In genomic region chr17:4739122-4740024, GRCh38 we compare ENCODE assay signal across 8 cellular contexts. TPM values are rescaled to one million over a fixed set of nuclear protein-coding genes. Genes with fewer than 3 reads are reported as not detected.
DNase-seq lines count a peak whose midpoint lies in the region; ATAC-seq, FAIRE-seq and TF ChIP-seq lines count a peak whose summit lies in the region.

Gene CXCL16 (minus strand): TSS chr17:4739928. CDS start chr17:4739339, 589 bp downstream.
Gene ZMYND15 (plus strand): TSS chr17:4739833. CDS start chr17:4740549, 716 bp downstream.

- WGBS in H1 (ENCODE audit: extremely low coverage in 1 of 2, insufficient coverage in 1 of 2, insufficient read length in 1 of 2, insufficient replicate concordance in 2 of 2, low coverage in 1 of 2, low lambda C conversion rate in 2 of 2, missing lambda C conversion rate in 1 of 2), 2 experiments: 2% methylated on average over 60 of the region's 100 CpGs; no CpG with 5 or more reads in 1 of the 2 experiments
- WGBS in mesendoderm (ENCODE audit: extremely low coverage, insufficient coverage, low lambda C conversion rate): no CpG with 5 or more reads among the region's 100 CpGs

- H3K27me3 ChIP-seq in H1 (replicated peaks in 1 of 4; ENCODE audit: control insufficient read depth in 3 of 4, extremely low read depth in 1 of 4, insufficient read depth in 3 of 4, low read length in 3 of 4): peaks cover 29 to 67% (median 47%) of the 10 kb centered on the region in 4 experiments
- H3K27me3 ChIP-seq in mesendoderm (ENCODE audit: insufficient read depth, low read length, poor library complexity): peaks cover 35% of the 10 kb centered on the region

- H3K4ac ChIP-seq in H1 (replicated peaks; ENCODE audit: insufficient read length, low read depth, low read length) (peak within 1 kb of the TSS; percentile 16), mesendoderm (ENCODE audit: low read depth, low read length) (no peak within 1 kb of the TSS)

- H3K4me2 ChIP-seq in H1 (ENCODE audit: insufficient read depth in 1 of 2, low read depth in 2 of 2, low read length in 2 of 2) (peak within 1 kb of the TSS; percentile 72 to 95), mesendoderm (ENCODE audit: low read length) (peak within 1 kb of the TSS; percentile 54)

- no peak within 1 kb of the TSS for H3K14ac ChIP-seq in H1 (ENCODE audit: insufficient read length)

- TF ChIP-seq CTCF in H1 (IDR thresholded peaks at IDR 0.05; ENCODE audit: control extremely low read depth in 1 of 3, insufficient read depth in 1 of 3, low read depth in 1 of 3, low read length in 3 of 3): no peak

- H3K36me3 ChIP-seq in H1 (ENCODE audit: control insufficient read depth in 2 of 4, insufficient read depth in 4 of 4, low read length in 3 of 4): no peaks in the 10 kb centered on the region; a peak in 1 of 8 replicates
- no peaks in the 10 kb centered on the region for H3K36me3 ChIP-seq in mesendoderm (ENCODE audit: control insufficient read depth, insufficient read depth, low read length)

- peak; percentile 89 for ATAC-seq in stimulated activated memory B cell treated with anti-CD40 and anti-IgM and Interleukin-4, amounts not matched to agents 10 μg/mL and 1 μg/mL and 100 μg/mL, for 72 hours

- peaks cover 3% of the 10 kb centered on the region for H3K36me3 Mint-ChIP-seq in activated CD4-positive, alpha-beta memory T cell treated with anti-CD3 and anti-CD28 coated beads, Interleukin-2, amount 10 ng/mL, durations not matched to agents 7 days and 5 days (ENCODE audit: low read depth)
- H3K36me3 Mint-ChIP-seq in stimulated activated memory B cell treated with anti-CD40 and anti-IgM and Interleukin-4, amounts not matched to agents 10 μg/mL and 1 μg/mL and 100 μg/mL, for 72 hours: no peaks in the 10 kb centered on the region

- H3K4me1 ChIP-seq in H1 (replicated peaks in 1 of 4; ENCODE audit: control insufficient read depth in 3 of 4, insufficient read depth in 4 of 4, low read length in 3 of 4): peaks cover 0 to 10% (median 7%) of the 10 kb centered on the region in 4 experiments; a peak in 5 of 7 replicates
- no peaks in the 10 kb centered on the region for H3K4me1 ChIP-seq in mesendoderm (ENCODE audit: control insufficient read depth, low read depth, low read length)

- H2AK5ac ChIP-seq in H1 (ENCODE audit: low read depth, low read length): no peak within 1 kb of the TSS
- no peak within 1 kb of the TSS for H2AK5ac ChIP-seq in mesendoderm (ENCODE audit: low read length)

- H3K9me3 ChIP-seq in H1 (ENCODE audit: insufficient read depth in 2 of 2, low read depth in 1 of 2, low read length in 1 of 2): no peaks in the 10 kb centered on the region; a peak in 1 of 4 replicates

- H3K9ac ChIP-seq in H1 (replicated peaks in 1 of 4; ENCODE audit: extremely low read depth in 1 of 4, low read depth in 3 of 4, low read length in 3 of 4) (peak within 1 kb of the TSS in 3 of 4 experiments; percentile 1 to 69 (median 2); a peak in 2 of 7 replicates), mesendoderm (ENCODE audit: low read length) (peak within 1 kb of the TSS; percentile 54)

- no peaks in the 10 kb centered on the region for H4K20me1 ChIP-seq in H1 (replicated peaks in 1 of 2; ENCODE audit: control insufficient read depth in 1 of 2, insufficient read depth in 2 of 2, low read length in 2 of 2)

- CTCF ChIA-PET in activated CD4-positive, alpha-beta memory T cell treated with anti-CD3 and anti-CD28 coated beads, Interleukin-2, amount 10 ng/mL, durations not matched to agents 7 days and 5 days (lab: Charles Lee): interaction anchor here (1.4 kb wide), 1 partner anchor 8 kb away, joined by 3 read pairs; no protein-coding TSS in a partner anchor
- CTCF ChIA-PET in H1 (lab: Charles Lee; ENCODE audit: partially characterized antibody): no interaction called here

- peak within 1 kb of the TSS; percentile 74 for H3K4me3 Mint-ChIP-seq in activated CD4-positive, alpha-beta memory T cell treated with anti-CD3 and anti-CD28 coated beads, Interleukin-2, amount 10 ng/mL, durations not matched to agents 7 days and 5 days
- peak within 1 kb of the TSS; percentile 84 for H3K4me3 Mint-ChIP-seq in stimulated activated memory B cell treated with anti-CD40 and anti-IgM and Interleukin-4, amounts not matched to agents 10 μg/mL and 1 μg/mL and 100 μg/mL, for 72 hours

- peak within 1 kb of the TSS; percentile 70 for H3K4me3 ChIP-seq in GM08714 (ENCODE audit: low read length)
- peak within 1 kb of the TSS; percentile 49 for H3K4me3 ChIP-seq in Jurkat, Clone E6-1 (ENCODE audit: low read length)
- H3K4me3 ChIP-seq in H1 (ENCODE audit: extremely low read depth in 1 of 4, insufficient read depth in 2 of 4, low read depth in 3 of 4, low read length in 4 of 4): peak within 1 kb of the TSS; percentile 37 to 65 (median 44)
- H3K4me3 ChIP-seq in mesendoderm (ENCODE audit: low read length): peak within 1 kb of the TSS; percentile 15

- TF ChIP-seq EP300 in H1 (IDR thresholded peaks at IDR 0.05; ENCODE audit: borderline replicate concordance in 1 of 2, low read depth in 2 of 2, low read length in 2 of 2): no peak

- no peak for FAIRE-seq in H1 (lab: Jason Lieb, UNC)

- H3K56ac ChIP-seq in H1 (replicated peaks; ENCODE audit: insufficient read length, low read depth, low read length) (no peak within 1 kb of the TSS), mesendoderm (ENCODE audit: low read length) (peak within 1 kb of the TSS; percentile 64)

- H2BK120ac ChIP-seq in H1 (replicated peaks; ENCODE audit: low read depth, low read length) (no peak within 1 kb of the TSS), mesendoderm (ENCODE audit: low read depth, low read length) (no peak within 1 kb of the TSS)

- no peak within 1 kb of the TSS for H2BK20ac ChIP-seq in H1 (ENCODE audit: low read length)

- H3K18ac ChIP-seq in H1 (ENCODE audit: extremely low read depth, low read length) (peak within 1 kb of the TSS; percentile 60), mesendoderm (ENCODE audit: low read length) (no peak within 1 kb of the TSS)

- POLR2A ChIA-PET in activated CD4-positive, alpha-beta memory T cell treated with anti-CD3 and anti-CD28 coated beads, Interleukin-2, amount 10 ng/mL, durations not matched to agents 7 days and 5 days (lab: Charles Lee): interaction anchor here (1.0 to 2.0 kb wide), 3 partner anchors 9 to 57 kb away, joined by 3 to 5 read pairs (median 3); no protein-coding TSS in a partner anchor
- POLR2A ChIA-PET in H1 (lab: Charles Lee; ENCODE audit: partially characterized antibody): no interaction called here

- no peak for TF ChIP-seq POLR2A in H1 (IDR thresholded peaks at IDR 0.05; ENCODE audit: control extremely low read depth in 1 of 2, low read depth in 2 of 2, low read length in 2 of 2)

- no peaks in the 10 kb centered on the region for H3K79me1 ChIP-seq in H1 (ENCODE audit: low read depth, low read length)
- H3K79me1 ChIP-seq in mesendoderm (ENCODE audit: low read length): no peaks in the 10 kb centered on the region

- H2BK5ac ChIP-seq in H1 (ENCODE audit: low read depth, low read length) (no peak within 1 kb of the TSS), mesendoderm (ENCODE audit: low read length) (no peak within 1 kb of the TSS)

- H4K91ac ChIP-seq in H1 (replicated peaks; ENCODE audit: insufficient read length, low read length): no peak within 1 kb of the TSS

- H2BK12ac ChIP-seq in H1 (ENCODE audit: low read depth, low read length): 0 out of 2 replicates have a peak within 1 kb of the TSS, but pooled peaks have one; percentile 27

- H2AFZ ChIP-seq in H1 (ENCODE audit: low read length): peak within 1 kb of the TSS; percentile 85

- H3K79me2 ChIP-seq in H1 (ENCODE audit: control insufficient read depth in 1 of 2, insufficient read depth in 2 of 2, low read length in 2 of 2): no peaks in the 10 kb centered on the region
- H3K79me2 ChIP-seq in mesendoderm (ENCODE audit: control insufficient read depth, insufficient read depth, low read length): no peaks in the 10 kb centered on the region

- no peak within 1 kb of the TSS for H3K27ac ChIP-seq in H1 (ENCODE audit: low read depth, low read length)
- no peak within 1 kb of the TSS for H3K27ac ChIP-seq in mesendoderm (ENCODE audit: low read depth, low read length)

- no peak within 1 kb of the TSS for H4K5ac ChIP-seq in H1 (ENCODE audit: insufficient read length, low read depth, low read length)
- no peak within 1 kb of the TSS for H4K5ac ChIP-seq in mesendoderm (ENCODE audit: low read length)

- H4K8ac ChIP-seq in H1 (ENCODE audit: extremely low read depth, insufficient read depth, low read length) (peak within 1 kb of the TSS; percentile 71), mesendoderm (ENCODE audit: low read depth, low read length) (no peak within 1 kb of the TSS)

- peaks cover 15% of the 10 kb centered on the region; the same call in 1 of the 2 replicates for H3K23me2 ChIP-seq in H1 (ENCODE audit: low read depth, low read length)

- TF ChIP-seq RAD21 in H1 (IDR thresholded peaks at IDR 0.05 in 1 of 2, conservative IDR thresholded peaks at IDR 0.05 in 1 of 2; ENCODE audit: low read depth in 2 of 2, low read length in 2 of 2): no peak

- H3K9me3 Mint-ChIP-seq in activated CD4-positive, alpha-beta memory T cell treated with anti-CD3 and anti-CD28 coated beads, Interleukin-2, amount 10 ng/mL, durations not matched to agents 7 days and 5 days: no peaks in the 10 kb centered on the region
- H3K9me3 Mint-ChIP-seq in stimulated activated memory B cell treated with anti-CD40 and anti-IgM and Interleukin-4, amounts not matched to agents 10 μg/mL and 1 μg/mL and 100 μg/mL, for 72 hours: no peaks in the 10 kb centered on the region

- peaks cover 37% of the 10 kb centered on the region for H3K27me3 Mint-ChIP-seq in activated CD4-positive, alpha-beta memory T cell treated with anti-CD3 and anti-CD28 coated beads, Interleukin-2, amount 10 ng/mL, durations not matched to agents 7 days and 5 days
- peaks cover 39% of the 10 kb centered on the region for H3K27me3 Mint-ChIP-seq in stimulated activated memory B cell treated with anti-CD40 and anti-IgM and Interleukin-4, amounts not matched to agents 10 μg/mL and 1 μg/mL and 100 μg/mL, for 72 hours

- peaks cover 26% of the 10 kb centered on the region for H3K4me1 Mint-ChIP-seq in activated CD4-positive, alpha-beta memory T cell treated with anti-CD3 and anti-CD28 coated beads, Interleukin-2, amount 10 ng/mL, durations not matched to agents 7 days and 5 days
- peaks cover 47% of the 10 kb centered on the region for H3K4me1 Mint-ChIP-seq in stimulated activated memory B cell treated with anti-CD40 and anti-IgM and Interleukin-4, amounts not matched to agents 10 μg/mL and 1 μg/mL and 100 μg/mL, for 72 hours

- H3K23ac ChIP-seq in H1 (ENCODE audit: insufficient read length) (no peak within 1 kb of the TSS), mesendoderm (ENCODE audit: low read length) (peak within 1 kb of the TSS; percentile 45)

- no peak for DNase-seq in Jurkat, Clone E6-1 (ENCODE audit: low read depth, low spot score)
- DNase-seq in activated CD4-positive, alpha-beta memory T cell treated with anti-CD3 and anti-CD28 coated beads, Interleukin-2, amount 10 ng/mL, durations not matched to agents 7 days and 5 days: peak; percentile 56
- DNase-seq in H1 (ENCODE audit: low read depth in 1 of 2, low spot score in 2 of 2) (peak in 1 of 2 experiments; percentile 78), mesendoderm (no peak), MV-4-11 (lab: John Stamatoyannopoulos, UW) (no peak), SK-N-DZ (ENCODE audit: low spot score) (no peak)

- H2BK15ac ChIP-seq in H1 (ENCODE audit: low read length): no peak within 1 kb of the TSS
- H2BK15ac ChIP-seq in mesendoderm (replicated peaks; ENCODE audit: low read depth): no peak within 1 kb of the TSS

- H3K27ac Mint-ChIP-seq in activated CD4-positive, alpha-beta memory T cell treated with anti-CD3 and anti-CD28 coated beads, Interleukin-2, amount 10 ng/mL, durations not matched to agents 7 days and 5 days: no peak within 1 kb of the TSS
- peak within 1 kb of the TSS; percentile 83 for H3K27ac Mint-ChIP-seq in stimulated activated memory B cell treated with anti-CD40 and anti-IgM and Interleukin-4, amounts not matched to agents 10 μg/mL and 1 μg/mL and 100 μg/mL, for 72 hours

RNA-seq across cellular contexts. Expression of gene CXCL16, which starts in this region (rescaled TPM):
- 4.0 TPM for polyA plus RNA-seq in Jurkat, Clone E6-1 (2012; ENCODE audit: insufficient read depth, insufficient read length)
- 1 to 10 TPM; 2.2 to 2.6 TPM for total RNA-seq in activated CD4-positive, alpha-beta memory T cell treated with anti-CD3 and anti-CD28 coated beads, Interleukin-2, amount 10 ng/mL, durations not matched to agents 7 days and 5 days
- total RNA-seq in H1 (2021; fragmentation: NEBNext Ultra II Directional; extraction: Animal tissue kit (Norgen Biotek cat#: 25700)): 3.5 and 3.9 TPM in 2 replicates
- 4.8 and 5.2 TPM in 2 replicates for polyA plus RNA-seq in H1 (2011; rRNA removed)
- 2.7 TPM for polyA plus RNA-seq in H1 (2011; cell fraction: cytosol; rRNA removed)
- 3.3 TPM for polyA plus RNA-seq in H1 (2011; cell fraction: nucleus; rRNA removed)
- polyA plus RNA-seq in H1 (2012, experiment 1 of 2): 2.8 to 6.5 TPM (median 4.1 TPM) in 4 replicates
- 4.2 TPM for polyA plus RNA-seq in H1 (2012, experiment 2 of 2)
- 5.0 TPM for polyA plus RNA-seq in H1 (2013, experiment 1 of 2)
- 6.1 TPM for polyA plus RNA-seq in H1 (2013, experiment 2 of 2)
- 2.1 and 2.4 TPM in 2 replicates for polyA minus RNA-seq in H1 (2011; rRNA and poly(A)+ RNA removed)
- polyA minus RNA-seq in H1 (2011; cell fraction: cytosol; rRNA and poly(A)+ RNA removed): 2.0 TPM
- polyA minus RNA-seq in H1 (2011; cell fraction: nucleus; rRNA and poly(A)+ RNA removed): 1.2 TPM
- polyA plus RNA-seq in mesendoderm (2013, experiment 1 of 2): 0.46 TPM
- polyA plus RNA-seq in mesendoderm (2013, experiment 2 of 2): 0.45 TPM
- polyA plus RNA-seq in SK-N-DZ (2014; cell fraction: cytosol; rRNA removed): not detected in 2 replicates
- polyA plus RNA-seq in SK-N-DZ (2014; cell fraction: nucleus; rRNA removed): not detected in 2 replicates

RNA-seq across cellular contexts. Expression of gene ZMYND15, which starts in this region (rescaled TPM):
- polyA plus RNA-seq in Jurkat, Clone E6-1 (2012; ENCODE audit: insufficient read depth, insufficient read length): not detected
- total RNA-seq in activated CD4-positive, alpha-beta memory T cell treated with anti-CD3 and anti-CD28 coated beads, Interleukin-2, amount 10 ng/mL, durations not matched to agents 7 days and 5 days: under 1 TPM in 1 of 2 experiments, not detected in 1; 0.10 TPM
- total RNA-seq in H1 (2021; fragmentation: NEBNext Ultra II Directional; extraction: Animal tissue kit (Norgen Biotek cat#: 25700)): 0.48 and 0.58 TPM in 2 replicates
- polyA plus RNA-seq in H1 (2011; rRNA removed): 0.53 and 0.86 TPM in 2 replicates
- 0.58 TPM for polyA plus RNA-seq in H1 (2011; cell fraction: cytosol; rRNA removed)
- 1.5 TPM for polyA plus RNA-seq in H1 (2011; cell fraction: nucleus; rRNA removed)
- polyA plus RNA-seq in H1 (2012, experiment 1 of 2): 0.52 to 0.78 TPM (median 0.60 TPM) in 4 replicates
- polyA plus RNA-seq in H1 (2012, experiment 2 of 2): 0.37 TPM
- polyA plus RNA-seq in H1 (2013, experiment 1 of 2): 0.57 TPM
- polyA plus RNA-seq in H1 (2013, experiment 2 of 2): 0.31 TPM
- polyA minus RNA-seq in H1 (2011; rRNA and poly(A)+ RNA removed): 0.10 and 0.19 TPM in 2 replicates
- polyA minus RNA-seq in H1 (2011; cell fraction: cytosol; rRNA and poly(A)+ RNA removed): not detected
- not detected for polyA minus RNA-seq in H1 (2011; cell fraction: nucleus; rRNA and poly(A)+ RNA removed)
- 0.11 TPM for polyA plus RNA-seq in mesendoderm (2013, experiment 1 of 2)
- 0.08 TPM for polyA plus RNA-seq in mesendoderm (2013, experiment 2 of 2)
- polyA plus RNA-seq in SK-N-DZ (2014; cell fraction: cytosol; rRNA removed): 0.09 TPM in 1 of 2 replicates, not detected in the other
- polyA plus RNA-seq in SK-N-DZ (2014; cell fraction: nucleus; rRNA removed): not detected in 2 replicates

Comparison
In these comparisons a context has a peak if more than half of its experiments do, and no peak if none do; other contexts are left out.
1. H3K4me3 ChIP-seq: peak in every context shown above with its lines; median percentile 70 in GM08714; 49 in Jurkat, Clone E6-1; 44 in H1; 15 in mesendoderm.